8 cellular contexts compared by ENCODE assay signal in genomic region chr18:31685097-31686082, GRCh38. TPM values are rescaled to one million over a fixed set of nuclear protein-coding genes. Genes with fewer than 3 reads are reported as not detected.
DNase-seq lines count a peak whose midpoint lies in the region; ATAC-seq and TF ChIP-seq lines count a peak whose summit lies in the region.

No MANE protein-coding gene starts in this region.

- H3K9me3 Mint-ChIP-seq in activated CD4-positive, alpha-beta memory T cell treated with anti-CD3 and anti-CD28 coated beads for 36 hours = no peaks in the 10 kb centered on the region
- no peaks in the 10 kb centered on the region for H3K9me3 Mint-ChIP-seq in endodermal cell

- H3K36me3 ChIP-seq in endodermal cell (ENCODE audit: control insufficient read depth, insufficient read depth, low read length) = no peaks in the 10 kb centered on the region
- H3K36me3 ChIP-seq in mesendoderm (ENCODE audit: control insufficient read depth, insufficient read depth, low read length) = no peaks in the 10 kb centered on the region

- no peaks in the 10 kb centered on the region for H3K9me3 ChIP-seq in endodermal cell (ENCODE audit: control insufficient read depth, low read length)

- POLR2A ChIA-PET in activated CD4-positive, alpha-beta memory T cell treated with anti-CD3 and anti-CD28 coated beads for 36 hours (lab: Charles Lee) = interaction anchor here (0.6 to 1.0 kb wide), 2 partner anchors 27 to 377 kb away, joined by 3 to 4 read pairs; no protein-coding TSS in a partner anchor

- H3K27ac ChIP-seq in C4-2B (peak overlapping the region; percentile 67), endodermal cell (ENCODE audit: low read depth, low read length) (peak overlapping the region; percentile 52), mesendoderm (ENCODE audit: low read depth, low read length) (peak overlapping the region; percentile 98)

- peak overlapping the region; percentile 99 for H3K18ac ChIP-seq in mesendoderm (ENCODE audit: low read length)

- H3K27me3 Mint-ChIP-seq in activated CD4-positive, alpha-beta memory T cell treated with anti-CD3 and anti-CD28 coated beads for 36 hours = peaks cover 36% of the 10 kb centered on the region
- H3K27me3 Mint-ChIP-seq in endodermal cell (ENCODE audit: insufficient read depth) = no peaks in the 10 kb centered on the region

- peak; percentile 72 for ATAC-seq in HG03342 (IDR thresholded peaks at IDR 0.05; ENCODE audit: unreplicated experiment)

- H3K4me3 ChIP-seq in endodermal cell (ENCODE audit: low read length) (peak overlapping the region; percentile 75), mesendoderm (ENCODE audit: low read length) (peak overlapping the region; percentile 57)

- H3K56ac ChIP-seq in mesendoderm (ENCODE audit: low read length) = peak overlapping the region; percentile 89

- H3K27me3 ChIP-seq in endodermal cell (ENCODE audit: control insufficient read depth, insufficient read depth, low read length, poor library complexity, severe bottlenecking) = no peaks in the 10 kb centered on the region
- no peaks in the 10 kb centered on the region for H3K27me3 ChIP-seq in mesendoderm (ENCODE audit: insufficient read depth, low read length, poor library complexity)

- peak overlapping the region; percentile 45 for H3K27ac Mint-ChIP-seq in activated CD4-positive, alpha-beta memory T cell treated with anti-CD3 and anti-CD28 coated beads for 36 hours
- peak overlapping the region; percentile 91 for H3K27ac Mint-ChIP-seq in endodermal cell

- H4K5ac ChIP-seq in mesendoderm (ENCODE audit: low read length) = no peak overlapping the region

- peak; percentile 78 for TF ChIP-seq CTCF in C4-2B (conservative IDR thresholded peaks at IDR 0.05)
- TF ChIP-seq CTCF in endodermal cell (conservative IDR thresholded peaks at IDR 0.05) = peak; percentile 72

- H3K4me3 Mint-ChIP-seq in activated CD4-positive, alpha-beta memory T cell treated with anti-CD3 and anti-CD28 coated beads for 36 hours = peak overlapping the region; percentile 78
- peak overlapping the region; percentile 93 for H3K4me3 Mint-ChIP-seq in endodermal cell

- intact Hi-C loops in activated CD4-positive, alpha-beta memory T cell treated with anti-CD3 and anti-CD28 coated beads for 36 hours (cut with micrococcal nuclease) = loop anchor here (1.0 to 10.0 kb wide), 5 partner anchors 26 to 409 kb away; partner anchors contain the start of genes DSG2, RNF138 and TRAPPC8

- H3K4me1 ChIP-seq in endodermal cell (ENCODE audit: control insufficient read depth, insufficient read depth, low read length) = no peaks in the 10 kb centered on the region
- H3K4me1 ChIP-seq in mesendoderm (ENCODE audit: control insufficient read depth, low read depth, low read length) = peaks cover 8% of the 10 kb centered on the region

- H4K8ac ChIP-seq in mesendoderm (ENCODE audit: low read depth, low read length) = peak overlapping the region; percentile 16

- H3K4me2 ChIP-seq in mesendoderm (ENCODE audit: low read length) = peak overlapping the region; percentile 32

- no peak overlapping the region for H3K23ac ChIP-seq in mesendoderm (ENCODE audit: low read length)

- peak; percentile 64 for DNase-seq in NCI-H460 (ENCODE audit: extremely low read depth, low read depth)
- peak; percentile 69 for DNase-seq in activated CD4-positive, alpha-beta memory T cell treated with anti-CD3 and anti-CD28 coated beads for 36 hours
- DNase-seq in endodermal cell = peak; percentile 92
- DNase-seq in mesendoderm = peak; percentile 85
- DNase-seq in stimulated activated CD8-positive, alpha-beta memory T cell treated with anti-CD3 and anti-CD28 coated beads, Interleukin-15, amount 100 ng/mL, for 24 hours (ENCODE audit: low read depth) = peak; percentile 19

- 2 to 7% methylated on average over 45 to 115 of the region's 115 CpGs for WGBS in endodermal cell (ENCODE audit: insufficient coverage in 1 of 2, insufficient read length in 1 of 2), 2 experiments
- WGBS in mesendoderm (ENCODE audit: extremely low coverage, insufficient coverage, low lambda C conversion rate) = no CpG with 5 or more reads among the region's 115 CpGs

- H2AK5ac ChIP-seq in mesendoderm (ENCODE audit: low read length) = no peak overlapping the region

- H3K4me1 Mint-ChIP-seq in activated CD4-positive, alpha-beta memory T cell treated with anti-CD3 and anti-CD28 coated beads for 36 hours (ENCODE audit: low read depth) = peaks cover 24% of the 10 kb centered on the region
- H3K4me1 Mint-ChIP-seq in endodermal cell = peaks cover 48% of the 10 kb centered on the region

- peaks cover 7% of the 10 kb centered on the region for H3K79me2 ChIP-seq in mesendoderm (ENCODE audit: control insufficient read depth, insufficient read depth, low read length)

- peak overlapping the region; percentile 99 for H3K4ac ChIP-seq in mesendoderm (ENCODE audit: low read depth, low read length)

- no peak overlapping the region for H2BK5ac ChIP-seq in mesendoderm (ENCODE audit: low read length)

- peak overlapping the region; percentile 44 for H3K9ac ChIP-seq in endodermal cell (ENCODE audit: extremely low read depth, low read length, poor library complexity, severe bottlenecking)
- H3K9ac ChIP-seq in mesendoderm (ENCODE audit: low read length) = peak overlapping the region; percentile 82

- peak overlapping the region; percentile 88 for H2BK120ac ChIP-seq in mesendoderm (ENCODE audit: low read depth, low read length)

- peak; percentile 72 for TF ChIP-seq POLR2A in GM19099 (IDR thresholded peaks at IDR 0.05; ENCODE audit: extremely low read depth, insufficient read length, low read depth)

- H2BK15ac ChIP-seq in mesendoderm (replicated peaks; ENCODE audit: low read depth) = no peak overlapping the region

- CTCF ChIA-PET in activated CD4-positive, alpha-beta memory T cell treated with anti-CD3 and anti-CD28 coated beads for 36 hours (lab: Charles Lee) = interaction anchor here (1.1 to 2.3 kb wide), 2 partner anchors 10 to 27 kb away, joined by 3 to 8 read pairs; no protein-coding TSS in a partner anchor

- no peaks in the 10 kb centered on the region for H3K79me1 ChIP-seq in mesendoderm (ENCODE audit: low read length)

- no peaks in the 10 kb centered on the region for H3K36me3 Mint-ChIP-seq in activated CD4-positive, alpha-beta memory T cell treated with anti-CD3 and anti-CD28 coated beads for 36 hours
- H3K36me3 Mint-ChIP-seq in endodermal cell (ENCODE audit: low read depth) = no peaks in the 10 kb centered on the region

RNA-seq across cellular contexts. Expression of gene B4GALT6, which starts 1.0 kb away (rescaled TPM):
- 17.4 and 21.4 TPM in 2 replicates for total RNA-seq in NCI-H460 (2014; rRNA removed; shearing (Covaris generic))
- polyA plus RNA-seq in NCI-H460 (2014; cell fraction: nucleus; rRNA removed) = 10.1 and 17.8 TPM in 2 replicates
- total RNA-seq in activated CD4-positive, alpha-beta memory T cell treated with anti-CD3 and anti-CD28 coated beads for 36 hours = 1 to 10 TPM; 2.6 to 3.3 TPM
- 10 to 100 TPM; 47.7 to 48.4 TPM for total RNA-seq in endodermal cell
- 19.4 TPM for polyA plus RNA-seq in endodermal cell (2013, experiment 1 of 2)
- 15.0 TPM for polyA plus RNA-seq in endodermal cell (2013, experiment 2 of 2)
- 22.9 TPM for polyA plus RNA-seq in mesendoderm (2013, experiment 1 of 2)
- polyA plus RNA-seq in mesendoderm (2013, experiment 2 of 2) = 23.1 TPM

Comparison
In these comparisons a context has a peak if more than half of its experiments do, and no peak if none do; other contexts are left out.
1. Peak in every context shown above with its lines: DNase-seq, ATAC-seq, H3K4me3 ChIP-seq and H3K27ac ChIP-seq.
2. DNase-seq: peak in every context shown above with its lines; median percentile 92 in endodermal cell; 85 in mesendoderm; 69 in activated CD4-positive, alpha-beta memory T cell treated with anti-CD3 and anti-CD28 coated beads for 36 hours; 64 in NCI-H460; 19 in stimulated activated CD8-positive, alpha-beta memory T cell treated with anti-CD3 and anti-CD28 coated beads, Interleukin-15, amount 100 ng/mL, for 24 hours.